Comparison of ENCODE assay signal across 9 cellular contexts in genomic region chr7:92645531-92646061, GRCh38. TPM values are rescaled to one million over a fixed set of nuclear protein-coding genes. Genes with fewer than 3 reads are reported as not detected.
DNase-seq lines count a peak whose midpoint lies in the region; ATAC-seq, FAIRE-seq and TF ChIP-seq lines count a peak whose summit lies in the region.
"Had no signal": no experiment of that assay in that cellular context is flagged by ENCODE, and none has a peak within 500 bp of the region (broad histone marks: within the 10 kb centered on the region; RNA-seq: fewer than 3 reads in every experiment).

No MANE protein-coding gene starts in this region.

- ATAC-seq in activated T-helper 17 cell treated with anti-CD3 and anti-CD28 coated beads, Interleukin-2, amount 50 U/mL, for 72 hours (replicated peaks) = peak; percentile 52
- peak; percentile 71 for ATAC-seq in left lung

- in situ Hi-C loops in GM23248 (cut with MboI) = no loop called here

- peak overlapping the region; percentile 96 for H3K27ac Mint-ChIP-seq in activated T-helper 17 cell treated with anti-CD3 and anti-CD28 coated beads, Interleukin-2, amount 50 U/mL, for 72 hours

- H3K9me3 Mint-ChIP-seq in activated T-helper 17 cell treated with anti-CD3 and anti-CD28 coated beads, Interleukin-2, amount 50 U/mL, for 72 hours = no peaks in the 10 kb centered on the region

- no peak overlapping the region for H3K9ac ChIP-seq in GM23248

- H3K27me3 ChIP-seq in left lung (no peaks in the 10 kb centered on the region), GM23248 (replicated peaks; ENCODE audit: insufficient read depth) (no peaks in the 10 kb centered on the region)

- peaks cover 42% of the 10 kb centered on the region for H3F3A ChIP-seq in GM23248 (ENCODE audit: insufficient read depth)

- peaks cover 74% of the 10 kb centered on the region for H3K79me2 ChIP-seq in GM23248 (ENCODE audit: insufficient read depth)

- H3K27ac ChIP-seq in left lung = peak overlapping the region in 1 of 2 donors; percentile 29
- H3K27ac ChIP-seq in GM23248 = no peak overlapping the region

- H3K27me3 Mint-ChIP-seq in activated T-helper 17 cell treated with anti-CD3 and anti-CD28 coated beads, Interleukin-2, amount 50 U/mL, for 72 hours = no peaks in the 10 kb centered on the region

- no peaks in the 10 kb centered on the region for H3K9me2 ChIP-seq in GM23248 (ENCODE audit: insufficient read depth)

- peaks cover 85% of the 10 kb centered on the region for H3K36me3 Mint-ChIP-seq in activated T-helper 17 cell treated with anti-CD3 and anti-CD28 coated beads, Interleukin-2, amount 50 U/mL, for 72 hours (ENCODE audit: low read depth)

- no peak overlapping the region for H2AFZ ChIP-seq in GM23248

- FAIRE-seq in GM12891 (lab: Jason Lieb, UNC) = no peak

- peak; percentile 48 for DNase-seq in Ammon's horn (ENCODE audit: low spot score)
- DNase-seq in Kasumi-1 (lab: John Stamatoyannopoulos, UW) = peak; percentile 82 to 83
- no peak for DNase-seq in left lung
- no peak for DNase-seq in GM12891 (ENCODE audit: insufficient read length, low spot score)
- no peak for DNase-seq in erythroblast (lab: John Stamatoyannopoulos, UW)
- DNase-seq in iPS-NIHi7 (ENCODE audit: extremely low spot score) = no peak
- DNase-seq in GM23248 = no peak
- DNase-seq: NCI-H345 had no signal

- H3K4me2 ChIP-seq in GM23248 (ENCODE audit: unreplicated experiment) = no peak overlapping the region

- no peak for TF ChIP-seq POLR2A in GM12891 (IDR thresholded peaks at IDR 0.05; ENCODE audit: low read depth, low read length)
- no peak for TF ChIP-seq POLR2A in erythroblast (IDR thresholded peaks at IDR 0.05; ENCODE audit: low read length)

- no peaks in the 10 kb centered on the region for H4K20me1 ChIP-seq in GM23248 (ENCODE audit: insufficient read depth)

- intact Hi-C loops in left lung (cut with DNase I) = no loop called here

- no peak for TF ChIP-seq CTCF in left lung (IDR thresholded peaks at IDR 0.05)

- no peak overlapping the region for H3K4me3 ChIP-seq in left lung
- no peak overlapping the region for H3K4me3 ChIP-seq in GM23248

- 79 to 80% methylated on average over 8 of the region's 8 CpGs for WGBS in GM23248 (ENCODE audit: low coverage in 1 of 2, low lambda C conversion rate in 2 of 2, missing lambda C conversion rate in 2 of 2), 2 experiments

- H3K9me3 ChIP-seq in left lung = no peaks in the 10 kb centered on the region
- no peaks in the 10 kb centered on the region for H3K9me3 ChIP-seq in GM23248 (ENCODE audit: low read depth)

- peak overlapping the region; percentile 74 for H3K4me3 Mint-ChIP-seq in activated T-helper 17 cell treated with anti-CD3 and anti-CD28 coated beads, Interleukin-2, amount 50 U/mL, for 72 hours

- H3K4me1 ChIP-seq in left lung (peaks cover 6 to 48% of the 10 kb centered on the region in 2 donors), GM23248 (ENCODE audit: insufficient read depth) (peaks cover 32% of the 10 kb centered on the region)

- H3K4me1 Mint-ChIP-seq in activated T-helper 17 cell treated with anti-CD3 and anti-CD28 coated beads, Interleukin-2, amount 50 U/mL, for 72 hours = peaks cover 50% of the 10 kb centered on the region

- H3K36me3 ChIP-seq in left lung (no peaks in the 10 kb centered on the region), GM23248 (ENCODE audit: low read depth) (no peaks in the 10 kb centered on the region)

TF ChIP-seq in GM12891, 5 proteins besides CTCF, POLR2A, EP300 and RAD21:
- no peak for TF ChIP-seq TAF1 (IDR thresholded peaks at IDR 0.05; ENCODE audit: low read depth, low read length)
- no peak for TF ChIP-seq PAX5 (IDR thresholded peaks at IDR 0.05; ENCODE audit: insufficient read depth, low read length, severe bottlenecking)
- TF ChIP-seq SPI1 (IDR thresholded peaks at IDR 0.05; ENCODE audit: low read depth, low read length) = no peak
- no peak for TF ChIP-seq POU2F2 (IDR thresholded peaks at IDR 0.05; ENCODE audit: low read depth, low read length)
- TF ChIP-seq POLR2AphosphoS5 (IDR thresholded peaks at IDR 0.05; ENCODE audit: low read depth, low read length) = no peak
TF ChIP-seq in GM12891: peak in this region for 0.

RNA-seq across cellular contexts. Expression of gene FAM133B, which starts 55.4 kb away (rescaled TPM):
- total RNA-seq in activated T-helper 17 cell treated with anti-CD3 and anti-CD28 coated beads, Interleukin-2, amount 50 U/mL, for 72 hours = 10 to 100 TPM; 27.9 to 31.4 TPM
- 10 to 100 TPM; 17.2 to 22.3 TPM for total RNA-seq in left lung
- 17.2 TPM for polyA plus RNA-seq in GM12891 (2012; ENCODE audit: low read depth, missing spikeins)
- 17.1 and 18.2 TPM in 2 replicates for total RNA-seq in GM23248 (2014; rRNA removed; shearing (Covaris generic))
- 22.6 and 23.0 TPM in 2 replicates for polyA plus RNA-seq in GM23248 (2016; fragmentation: Nextera tagmentation; extraction: Ambion mirVana)

Comparison
In these comparisons a context has a peak if more than half of its experiments do, and no peak if none do; other contexts are left out.
1. DNase-seq: peak in Ammon's horn (single experiment) and Kasumi-1 (2 of 2); none in left lung (0 of 2), GM12891 (single experiment), erythroblast (0 of 2), iPS-NIHi7 (single experiment) and GM23248 (single experiment).